ENCODE assay signal across 15 cellular contexts in genomic region chr12:32583535-32583934, GRCh38.
DNase-seq lines count a peak whose midpoint lies in the region; ATAC-seq and TF ChIP-seq lines count a peak whose summit lies in the region.
"Had no signal": no experiment of that assay in that cellular context is flagged by ENCODE, and none has a peak within 500 bp of the region (broad histone marks: within the 10 kb centered on the region; RNA-seq: fewer than 3 reads in every experiment).

No MANE protein-coding gene starts in this region.

- H3K9me3 ChIP-seq in PC-3 (ENCODE audit: low read length): no peaks in the 10 kb centered on the region
- H3K9me3 ChIP-seq in right cardiac atrium (ENCODE audit: control insufficient read depth, low read length): no peaks in the 10 kb centered on the region
- H3K9me3 ChIP-seq: esophagus squamous epithelium, upper lobe of left lung had no signal

- peak overlapping the region; percentile 8 for H3K27ac Mint-ChIP-seq in dendritic cell treated with granulocyte-macrophage colony-stimulating factor and Interleukin-4, amounts not matched to agents 40 ng/mL and 50 ng/mL, for 4 days
- H3K27ac Mint-ChIP-seq in osteocyte (ENCODE audit: unreplicated experiment): peak overlapping the region; percentile 59
- no peak overlapping the region for H3K27ac Mint-ChIP-seq in effector memory CD8-positive, alpha-beta T cell
- H3K27ac Mint-ChIP-seq: activated T-cell treated with anti-CD3 and anti-CD28 coated beads, Interleukin-2, amount 50 U/mL, for 24 hours; naive B cell had no signal

- CTCF ChIA-PET in PC-3 (lab: Charles Lee): no interaction called here

- H4K20me1 ChIP-seq in PC-3 (ENCODE audit: low read length): no peaks in the 10 kb centered on the region

- intact Hi-C loops in PC-3 (cut with micrococcal nuclease): no loop called here
- intact Hi-C loops in dendritic cell treated with granulocyte-macrophage colony-stimulating factor and Interleukin-4, amounts not matched to agents 40 ng/mL and 50 ng/mL, for 4 days (cut with micrococcal nuclease): no loop called here
- intact Hi-C loops in right cardiac atrium (cut with DNase I): no loop called here

- TF ChIP-seq CTCF in PC-3 (conservative IDR thresholded peaks at IDR 0.05; ENCODE audit: low read depth, low read length) (no peak), osteocyte (IDR thresholded peaks at IDR 0.05) (no peak)

- peak; percentile 70 for ATAC-seq in PC-3
- ATAC-seq in right cardiac atrium: no peak
- ATAC-seq in effector memory CD8-positive, alpha-beta T cell (replicated peaks): no peak

- H3K4me1 Mint-ChIP-seq in dendritic cell treated with granulocyte-macrophage colony-stimulating factor and Interleukin-4, amounts not matched to agents 40 ng/mL and 50 ng/mL, for 4 days (ENCODE audit: low read depth): peaks cover 58% of the 10 kb centered on the region
- peaks cover 33% of the 10 kb centered on the region for H3K4me1 Mint-ChIP-seq in osteocyte (ENCODE audit: unreplicated experiment)
- H3K4me1 Mint-ChIP-seq in effector memory CD8-positive, alpha-beta T cell (ENCODE audit: low read depth in 2 of 2): peaks cover 0 to 1% of the 10 kb centered on the region in 2 donors

- no peak overlapping the region for H3K9ac ChIP-seq in PC-3 (ENCODE audit: low read length)

- no peak overlapping the region for H2AFZ ChIP-seq in PC-3 (ENCODE audit: low read length)

- POLR2A ChIA-PET in PC-3 (lab: Charles Lee; ENCODE audit: unreplicated experiment): interaction anchor here (0.7 kb wide), 1 partner anchor 15 kb away, joined by 4 read pairs; no protein-coding TSS in a partner anchor

- H3K4me1 ChIP-seq in PC-3 (ENCODE audit: insufficient read depth, low read length) (peaks cover 6% of the 10 kb centered on the region), right cardiac atrium (ENCODE audit: control insufficient read depth, insufficient read depth, low read length) (peaks cover 2% of the 10 kb centered on the region)

- H3K79me2 ChIP-seq in PC-3 (ENCODE audit: low read length): no peaks in the 10 kb centered on the region

- H3K4me3 ChIP-seq in PC-3 (ENCODE audit: low read length): no peak overlapping the region
- H3K4me3 ChIP-seq in right cardiac atrium (ENCODE audit: low read length): no peak overlapping the region
- H3K4me3 ChIP-seq: esophagus squamous epithelium, skin epidermis, upper lobe of left lung had no signal

- no TSS peak for BruUV-seq in PC-3 (replicated peaks; lab: Mats Ljungman, UMichigan)

- no peaks in the 10 kb centered on the region for H3K27me3 Mint-ChIP-seq in dendritic cell treated with granulocyte-macrophage colony-stimulating factor and Interleukin-4, amounts not matched to agents 40 ng/mL and 50 ng/mL, for 4 days
- no peaks in the 10 kb centered on the region for H3K27me3 Mint-ChIP-seq in osteocyte (ENCODE audit: unreplicated experiment)
- peaks cover 6% of the 10 kb centered on the region in 2 donors for H3K27me3 Mint-ChIP-seq in effector memory CD8-positive, alpha-beta T cell
- H3K27me3 Mint-ChIP-seq: activated T-cell treated with anti-CD3 and anti-CD28 coated beads, Interleukin-2, amount 50 U/mL, for 24 hours; naive B cell had no signal

- no peaks in the 10 kb centered on the region for H3K36me3 ChIP-seq in PC-3 (ENCODE audit: low read depth, low read length)

- H3K4me3 Mint-ChIP-seq in dendritic cell treated with granulocyte-macrophage colony-stimulating factor and Interleukin-4, amounts not matched to agents 40 ng/mL and 50 ng/mL, for 4 days: no peak overlapping the region
- H3K4me3 Mint-ChIP-seq in osteocyte (ENCODE audit: unreplicated experiment): no peak overlapping the region
- H3K4me3 Mint-ChIP-seq in effector memory CD8-positive, alpha-beta T cell: no peak overlapping the region
- H3K4me3 Mint-ChIP-seq: activated T-cell treated with anti-CD3 and anti-CD28 coated beads, Interleukin-2, amount 50 U/mL, for 24 hours; naive B cell had no signal

- 92% methylated on average over 1 of the region's 1 CpG for WGBS in right cardiac atrium

- H3F3A ChIP-seq in PC-3 (ENCODE audit: low read length, unreplicated experiment): no peaks in the 10 kb centered on the region

- no peak overlapping the region for H3K4me2 ChIP-seq in PC-3 (ENCODE audit: low read length)

- H3K27me3 ChIP-seq in PC-3 (ENCODE audit: low read length): no peaks in the 10 kb centered on the region
- H3K27me3 ChIP-seq in right cardiac atrium (ENCODE audit: control insufficient read depth, insufficient read depth): no peaks in the 10 kb centered on the region
- H3K27me3 ChIP-seq: esophagus squamous epithelium, upper lobe of left lung had no signal

- H3K27ac ChIP-seq in PC-3 (ENCODE audit: low read length) (no peak overlapping the region), right cardiac atrium (ENCODE audit: low read length) (no peak overlapping the region)
- H3K27ac ChIP-seq: esophagus squamous epithelium, skin epidermis, upper lobe of left lung had no signal

- DNase-seq in SIG-M5 treated with dmso at 0.1 percent for 504 hours (lab: John Stamatoyannopoulos, UW; ENCODE audit: unreplicated experiment): peak; percentile 39
- DNase-seq in SIG-M5 (lab: John Stamatoyannopoulos, UW): no peak
- DNase-seq in PC-3: peak; percentile 30
- DNase-seq in osteocyte (ENCODE audit: extremely low spot score, unreplicated experiment): no peak
- DNase-seq in right cardiac atrium: no peak
- no peak for DNase-seq in nucleus accumbens (lab: John Stamatoyannopoulos, UW)
- DNase-seq in effector memory CD8-positive, alpha-beta T cell: no peak
- DNase-seq: activated T-cell treated with anti-CD3 and anti-CD28 coated beads, Interleukin-2, amount 50 U/mL, for 24 hours; cerebellar nuclear complex; esophagus squamous epithelium; naive B cell; NCI-H2107; upper lobe of left lung had no signal

- no peaks in the 10 kb centered on the region for H3K9me2 ChIP-seq in PC-3 (replicated peaks; ENCODE audit: low read length)

- H3K36me3 Mint-ChIP-seq in dendritic cell treated with granulocyte-macrophage colony-stimulating factor and Interleukin-4, amounts not matched to agents 40 ng/mL and 50 ng/mL, for 4 days (ENCODE audit: low read depth): peaks cover 90% of the 10 kb centered on the region
- H3K36me3 Mint-ChIP-seq in osteocyte (ENCODE audit: unreplicated experiment): peaks cover 15% of the 10 kb centered on the region
- H3K36me3 Mint-ChIP-seq in effector memory CD8-positive, alpha-beta T cell (ENCODE audit: insufficient read depth): peaks cover 2% of the 10 kb centered on the region

- no peaks in the 10 kb centered on the region for H3K9me3 Mint-ChIP-seq in dendritic cell treated with granulocyte-macrophage colony-stimulating factor and Interleukin-4, amounts not matched to agents 40 ng/mL and 50 ng/mL, for 4 days
- no peaks in the 10 kb centered on the region for H3K9me3 Mint-ChIP-seq in osteocyte (ENCODE audit: unreplicated experiment)
- no peaks in the 10 kb centered on the region for H3K9me3 Mint-ChIP-seq in effector memory CD8-positive, alpha-beta T cell
- H3K9me3 Mint-ChIP-seq: activated T-cell treated with anti-CD3 and anti-CD28 coated beads, Interleukin-2, amount 50 U/mL, for 24 hours had no signal

Comparison
In these comparisons a context has a peak if more than half of its experiments do, and no peak if none do; other contexts are left out.
1. DNase-seq: peak in SIG-M5 treated with dmso at 0.1 percent for 504 hours (single experiment) and PC-3 (single experiment); none in SIG-M5 (single experiment), osteocyte (single experiment), right cardiac atrium (0 of 3), nucleus accumbens (0 of 56) and effector memory CD8-positive, alpha-beta T cell (0 of 3).
2. H3K27ac Mint-ChIP-seq: peak in dendritic cell treated with granulocyte-macrophage colony-stimulating factor and Interleukin-4, amounts not matched to agents 40 ng/mL and 50 ng/mL, for 4 days (single experiment) and osteocyte (single experiment); none in effector memory CD8-positive, alpha-beta T cell (0 of 2).